1 cellular context compared by ENCODE assay signal in the genomic region with DNA sequence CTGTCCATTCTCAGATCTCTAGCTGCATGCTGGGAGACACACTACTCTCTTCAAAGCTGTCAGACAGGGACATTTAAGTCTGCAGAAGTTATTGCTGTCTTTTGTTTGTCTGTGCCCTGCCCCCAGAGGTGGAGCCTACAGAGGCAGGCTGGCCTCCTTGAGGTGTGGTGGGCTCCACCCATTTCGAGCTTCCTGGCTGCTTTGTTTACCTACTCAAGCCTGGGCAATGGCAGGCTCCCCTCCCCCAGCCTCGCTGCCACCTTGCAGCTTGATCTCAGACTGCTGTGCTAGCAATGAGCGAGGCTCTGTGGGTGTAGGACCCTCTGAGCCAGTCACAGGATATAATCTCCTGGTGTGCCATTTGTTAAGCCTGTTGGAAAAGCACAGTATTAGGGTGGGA. TPM values are rescaled to one million over a fixed set of nuclear protein-coding genes. Genes with fewer than 3 reads are reported as not detected.
"Had no signal": no experiment of that assay in that cellular context is flagged by ENCODE, and none has a peak within 500 bp of the region (broad histone marks: within the 10 kb centered on the region; RNA-seq: fewer than 3 reads in every experiment).

No MANE protein-coding gene starts in this region.

RNA-seq across cellular contexts. Expression of a gene that starts 59.4 kb away (rescaled TPM):
- total RNA-seq: activated B cell treated with CpG ODN at 0.5 μM for 24 hours had no signal
